9 cellular contexts compared by ENCODE assay signal in the genomic region with DNA sequence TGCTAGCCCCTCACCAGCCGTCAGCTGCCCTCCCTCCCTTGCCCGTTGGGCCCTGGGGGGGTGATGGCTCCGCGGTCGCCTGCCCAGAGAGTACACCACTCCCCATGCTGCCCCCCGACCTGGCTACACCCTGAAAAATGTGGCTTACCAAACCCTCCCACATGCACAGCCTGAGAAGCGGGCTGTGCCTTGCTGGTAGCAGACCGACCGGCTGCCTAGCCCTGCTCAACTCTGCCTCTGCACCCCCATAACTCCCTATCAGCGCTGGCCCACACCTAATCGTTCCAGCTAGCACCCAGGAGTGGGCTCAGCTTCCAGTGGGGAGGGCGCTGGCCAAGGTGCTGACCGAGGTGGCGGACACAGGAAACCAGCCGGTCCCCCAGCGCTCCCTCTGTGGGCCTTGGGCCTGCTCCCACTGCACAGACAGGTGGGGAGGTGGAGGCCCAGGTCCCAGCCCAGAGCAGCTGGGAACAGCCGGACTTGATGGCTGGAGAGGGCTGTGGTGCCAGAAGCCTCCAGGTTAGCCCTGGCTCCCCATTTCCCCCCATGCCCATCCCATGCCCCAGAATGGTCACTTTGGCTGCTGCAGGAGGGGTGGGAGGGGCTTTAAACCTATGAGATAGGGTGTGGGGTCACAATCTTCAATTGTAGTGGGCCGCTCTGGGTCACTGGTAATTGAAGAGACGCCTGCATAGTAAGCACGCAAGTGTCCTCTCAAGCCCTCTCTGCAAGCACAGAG. TPM values are rescaled to one million over a fixed set of nuclear protein-coding genes. Genes with fewer than 3 reads are reported as not detected.
DNase-seq lines count a peak whose midpoint lies in the region; ATAC-seq and TF ChIP-seq lines count a peak whose summit lies in the region.
"Had no signal": no experiment of that assay in that cellular context is flagged by ENCODE, and none has a peak within 500 bp of the region (broad histone marks: within the 10 kb centered on the region; RNA-seq: fewer than 3 reads in every experiment).

No MANE protein-coding gene starts in this region.

- H3K4me3 ChIP-seq in GM23248 (no peak overlapping the region), RWPE2 (ENCODE audit: severe bottlenecking) (no peak overlapping the region), fibroblast of villous mesenchyme (ENCODE audit: low read depth, low read length) (no peak overlapping the region), osteoblast (ENCODE audit: insufficient read depth, low read length) (no peak overlapping the region)

- ATAC-seq in RWPE2 (ENCODE audit: low read depth) (peak; percentile 40), HG03432 (IDR thresholded peaks at IDR 0.05; ENCODE audit: unreplicated experiment) (no peak), GM21390 (IDR thresholded peaks at IDR 0.05; ENCODE audit: unreplicated experiment) (no peak)

- H3K9me3 ChIP-seq in GM23248 (ENCODE audit: low read depth), result no peaks in the 10 kb centered on the region
- no peaks in the 10 kb centered on the region for H3K9me3 ChIP-seq in RWPE2 (ENCODE audit: severe bottlenecking)
- no peaks in the 10 kb centered on the region for H3K9me3 ChIP-seq in osteoblast (ENCODE audit: low read depth, low read length)

- no peak overlapping the region for H2AFZ ChIP-seq in GM23248
- H2AFZ ChIP-seq in osteoblast (ENCODE audit: low read length), result no peak overlapping the region

- no peak overlapping the region for H3K27ac ChIP-seq in GM23248
- no peak overlapping the region for H3K27ac ChIP-seq in RWPE2 (ENCODE audit: poor library complexity, severe bottlenecking)
- no peak overlapping the region for H3K27ac ChIP-seq in osteoblast (ENCODE audit: low read depth, low read length)

- H3K9me2 ChIP-seq in GM23248 (ENCODE audit: insufficient read depth), result no peaks in the 10 kb centered on the region

- no peaks in the 10 kb centered on the region for H3K79me2 ChIP-seq in GM23248 (ENCODE audit: insufficient read depth)
- no peaks in the 10 kb centered on the region for H3K79me2 ChIP-seq in osteoblast (ENCODE audit: insufficient read depth, low read length)

- H3K4me1 ChIP-seq in GM23248 (ENCODE audit: insufficient read depth) (no peaks in the 10 kb centered on the region), RWPE2 (ENCODE audit: insufficient read depth, poor library complexity, severe bottlenecking) (no peaks in the 10 kb centered on the region), osteoblast (ENCODE audit: insufficient read depth, low read length) (no peaks in the 10 kb centered on the region)

- DNase-seq in GM23248, result peak; percentile 51
- no peak for DNase-seq in RWPE2 (ENCODE audit: low spot score)
- DNase-seq in fibroblast of villous mesenchyme (ENCODE audit: low read depth), result peak; percentile 37
- peak; percentile 88 for DNase-seq in osteoblast (ENCODE audit: insufficient read length, low spot score, missing footprints)
- no peak for DNase-seq in COLO829 (ENCODE audit: low spot score)
- DNase-seq in foreskin melanocyte, result no peak
- DNase-seq: NCI-H1105 treated with DMSO at 0.1 percent for 48 hours had no signal

- TF ChIP-seq CTCF in RWPE2 (IDR thresholded peaks at IDR 0.05; ENCODE audit: poor library complexity, severe bottlenecking) (no peak), fibroblast of villous mesenchyme (IDR thresholded peaks at IDR 0.05; ENCODE audit: insufficient read depth, low read depth, low read length) (no peak), osteoblast (IDR thresholded peaks at IDR 0.05; ENCODE audit: extremely low read depth, low read depth, low read length) (no peak)

- in situ Hi-C loops in GM23248 (cut with MboI), result no loop called here

- H3K36me3 ChIP-seq in GM23248 (ENCODE audit: low read depth) (no peaks in the 10 kb centered on the region), RWPE2 (ENCODE audit: low read depth) (no peaks in the 10 kb centered on the region), osteoblast (ENCODE audit: insufficient read depth, low read length) (no peaks in the 10 kb centered on the region)

- 49 to 52% methylated on average over 19 to 20 of the region's 20 CpGs for WGBS in GM23248 (ENCODE audit: low coverage in 1 of 2, low lambda C conversion rate in 2 of 2, missing lambda C conversion rate in 2 of 2), 2 experiments

- no peaks in the 10 kb centered on the region for H3K27me3 ChIP-seq in GM23248 (replicated peaks; ENCODE audit: insufficient read depth)
- H3K27me3 ChIP-seq in RWPE2 (ENCODE audit: insufficient read depth, poor library complexity, severe bottlenecking), result no peaks in the 10 kb centered on the region
- H3K27me3 ChIP-seq in osteoblast (ENCODE audit: insufficient read depth, low read length), result peaks cover 8% of the 10 kb centered on the region

- H3K4me2 ChIP-seq in GM23248 (ENCODE audit: unreplicated experiment) (no peak overlapping the region), osteoblast (ENCODE audit: insufficient read depth, low read length) (no peak overlapping the region)

- no peak overlapping the region for H3K9ac ChIP-seq in GM23248

- H4K20me1 ChIP-seq in GM23248 (ENCODE audit: insufficient read depth), result no peaks in the 10 kb centered on the region
- H4K20me1 ChIP-seq in osteoblast (ENCODE audit: insufficient read depth, low read length), result no peaks in the 10 kb centered on the region

- H3F3A ChIP-seq in GM23248 (ENCODE audit: insufficient read depth), result no peaks in the 10 kb centered on the region

RNA-seq across cellular contexts. Expression of gene PRODH, which starts 32.1 kb away (rescaled TPM):
- total RNA-seq in GM23248 (2014; rRNA removed; shearing (Covaris generic)), result not detected in 2 replicates
- polyA plus RNA-seq in GM23248 (2016; fragmentation: Nextera tagmentation; extraction: Ambion mirVana), result not detected in 2 replicates
- total RNA-seq in fibroblast of villous mesenchyme (not detected in 2 replicates), osteoblast (under 0.01 TPM in 1 of 2 replicates, not detected in the other)

Comparison
In these comparisons a context has a peak if more than half of its experiments do, and no peak if none do; other contexts are left out.
1. DNase-seq: peak in GM23248 (single experiment), fibroblast of villous mesenchyme (single experiment) and osteoblast (single experiment); none in RWPE2 (single experiment), COLO829 (single experiment) and foreskin melanocyte (single experiment).